In genomic region chr19:46323227-46323626, GRCh38 we compare ENCODE assay signal across 8 cellular contexts. TPM values are rescaled to one million over a fixed set of nuclear protein-coding genes. Genes with fewer than 3 reads are reported as not detected.
"Had no signal": no experiment of that assay in that cellular context is flagged by ENCODE, and none has a peak within 500 bp of the region (broad histone marks: within the 10 kb centered on the region; RNA-seq: fewer than 3 reads in every experiment).

No MANE protein-coding gene starts in this region.

RNA-seq across cellular contexts. Expression of gene HIF3A, which starts 26.4 kb away (rescaled TPM):
- total RNA-seq: activated naive CD4-positive, alpha-beta T cell treated with anti-CD3 and anti-CD28 coated beads for 36 hours; activated naive CD4-positive, alpha-beta T cell treated with anti-CD3 and anti-CD28 coated beads, Interleukin-2, amount 50 U/mL, for 72 hours; activated naive CD8-positive, alpha-beta T cell treated with anti-CD3 and anti-CD28 coated beads for 36 hours; activated naive CD8-positive, alpha-beta T cell treated with anti-CD3 and anti-CD28 coated beads, Interleukin-2, amount 10 ng/mL, durations not matched to agents 7 days and 5 days; activated T-cell treated with anti-CD3 and anti-CD28 coated beads, Interleukin-2, amount 50 U/mL, for 72 hours; activated T-helper 1 cell treated with anti-CD3 and anti-CD28 coated beads, Interleukin-12 subunit alpha, Interleukin-12 subunit beta, Interleukin-2, Interleukin-4 antibody, amounts not matched to agents 30 ng/mL and 10 ng/mL and 1 ng/mL, durations not matched to agents 14 hours and 24 hours and 36 hours; activated T-helper 17 cell treated with anti-CD3 and anti-CD28 coated beads, Interleukin-2, amount 50 U/mL, for 72 hours; activated T-helper 2 cell treated with anti-CD3 and anti-CD28 coated beads, Interferon-gamma antibody, Interleukin-2, Interleukin-4, amounts not matched to agents 10 μg/mL and 5 μg/mL and 100 μg/mL, durations not matched to agents 14 hours and 24 hours and 36 hours had no signal
